ENCODE assay signal across 11 cellular contexts in genomic region chr6:136717297-136717990, GRCh38.
DNase-seq lines count a peak whose midpoint lies in the region; ATAC-seq and TF ChIP-seq lines count a peak whose summit lies in the region.
"Had no signal": no experiment of that assay in that cellular context is flagged by ENCODE, and none has a peak within 500 bp of the region (broad histone marks: within the 10 kb centered on the region; RNA-seq: fewer than 3 reads in every experiment).

No MANE protein-coding gene starts in this region.

- intact Hi-C loops in thyroid gland (cut with DNase I), result no loop called here

- no peaks in the 10 kb centered on the region for H3K9me3 Mint-ChIP-seq in stimulated activated effector memory CD8-positive, alpha-beta T cell treated with anti-CD3 and anti-CD28 coated beads, Interleukin-12 subunit alpha, Interleukin-12 subunit beta, amount 100 ng/mL, for 72 hours

- H3K4me3 ChIP-seq in thyroid gland (replicated peaks in 1 of 3), result no peak overlapping the region

- ATAC-seq in GM19463 (IDR thresholded peaks at IDR 0.05; ENCODE audit: unreplicated experiment) (peak; percentile 48), HG03432 (IDR thresholded peaks at IDR 0.05; ENCODE audit: unreplicated experiment) (peak; percentile 46)
- no peak for ATAC-seq in stimulated activated effector memory CD8-positive, alpha-beta T cell treated with anti-CD3 and anti-CD28 coated beads, Interleukin-12 subunit alpha, Interleukin-12 subunit beta, amount 100 ng/mL, for 72 hours
- ATAC-seq: HCT116, PC-3 had no signal

- no peak for TF ChIP-seq CTCF in thyroid gland (IDR thresholded peaks at IDR 0.05)

- TF ChIP-seq POLR2A in thyroid gland (IDR thresholded peaks at IDR 0.05), result no peak

- no peaks in the 10 kb centered on the region for H3K27me3 ChIP-seq in thyroid gland

- peak overlapping the region; percentile 2 to 66 (median 54) for H3K27ac ChIP-seq in thyroid gland

- 43 to 47% methylated on average over 2 of the region's 2 CpGs for WGBS in thyroid gland, 2 donors

- no peaks in the 10 kb centered on the region for H3K36me3 Mint-ChIP-seq in stimulated activated effector memory CD8-positive, alpha-beta T cell treated with anti-CD3 and anti-CD28 coated beads, Interleukin-12 subunit alpha, Interleukin-12 subunit beta, amount 100 ng/mL, for 72 hours

- no peak overlapping the region for H3K27ac Mint-ChIP-seq in stimulated activated effector memory CD8-positive, alpha-beta T cell treated with anti-CD3 and anti-CD28 coated beads, Interleukin-12 subunit alpha, Interleukin-12 subunit beta, amount 100 ng/mL, for 72 hours

- no peaks in the 10 kb centered on the region for H3K36me3 ChIP-seq in thyroid gland

- peaks cover 42% of the 10 kb centered on the region for H3K4me1 Mint-ChIP-seq in stimulated activated effector memory CD8-positive, alpha-beta T cell treated with anti-CD3 and anti-CD28 coated beads, Interleukin-12 subunit alpha, Interleukin-12 subunit beta, amount 100 ng/mL, for 72 hours

- DNase-seq in epidermal melanocyte (ENCODE audit: insufficient read length, low spot score) (peak; percentile 61), thyroid gland (no peak), Kasumi-1 (lab: John Stamatoyannopoulos, UW) (no peak), HuH-7 (ENCODE audit: low spot score) (no peak)
- DNase-seq in stimulated activated effector memory CD8-positive, alpha-beta T cell treated with anti-CD3 and anti-CD28 coated beads, Interleukin-12 subunit alpha, Interleukin-12 subunit beta, amount 100 ng/mL, for 72 hours (ENCODE audit: low spot score in 2 of 2), result no peak
- DNase-seq: activated gamma-delta T cell, kidney glomerular epithelial cell, PC-3 had no signal

- no peaks in the 10 kb centered on the region for H3K9me3 ChIP-seq in thyroid gland

- no peak overlapping the region for H3K4me3 Mint-ChIP-seq in stimulated activated effector memory CD8-positive, alpha-beta T cell treated with anti-CD3 and anti-CD28 coated beads, Interleukin-12 subunit alpha, Interleukin-12 subunit beta, amount 100 ng/mL, for 72 hours

- peaks cover 8 to 40% of the 10 kb centered on the region in 2 donors for H3K4me1 ChIP-seq in thyroid gland
